8 cellular contexts compared by ENCODE assay signal in the genomic region with DNA sequence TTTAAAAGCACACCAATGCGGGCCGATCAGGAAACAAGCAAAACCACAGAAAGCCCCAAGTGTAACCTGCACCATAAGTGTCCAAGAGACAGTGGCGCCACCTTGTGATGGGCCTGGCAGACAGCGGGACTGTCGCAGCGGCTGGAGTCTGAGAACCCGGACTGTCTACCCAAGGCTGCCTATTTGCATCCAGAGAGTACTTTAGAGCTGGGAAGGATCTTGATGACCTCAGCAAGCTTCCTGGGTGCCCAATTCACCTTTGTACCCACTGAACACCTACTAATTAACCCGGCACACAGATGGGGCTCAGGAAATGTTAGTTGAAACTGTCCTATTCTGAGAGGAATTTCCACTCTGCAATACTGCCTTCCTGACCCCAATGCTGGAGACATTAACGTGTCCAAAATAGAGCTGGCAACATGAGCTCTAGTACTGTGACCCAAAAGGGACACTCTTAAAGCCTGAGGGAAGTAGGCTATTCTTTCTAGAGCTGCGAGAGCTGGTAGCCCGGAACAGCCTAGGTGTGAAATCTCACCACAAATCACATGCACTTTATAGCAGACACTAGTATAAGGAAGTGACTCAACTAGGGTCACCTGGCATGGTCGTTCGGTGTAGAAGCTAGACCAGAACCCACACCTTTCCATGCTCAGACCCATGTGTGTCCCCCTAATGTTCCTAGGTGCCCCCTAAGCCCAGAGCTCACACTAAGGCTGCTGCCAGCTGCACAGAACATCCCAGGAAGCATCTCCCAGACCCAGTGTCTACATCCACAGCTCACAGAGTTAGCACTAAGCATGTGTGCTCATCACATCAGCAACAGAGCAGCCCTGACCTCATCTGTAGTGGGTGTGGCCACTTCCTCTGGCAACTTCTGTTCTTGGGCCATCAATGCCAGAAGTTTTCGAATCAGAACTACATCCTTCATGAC. TPM values are rescaled to one million over a fixed set of nuclear protein-coding genes. Genes with fewer than 3 reads are reported as not detected.
DNase-seq lines count a peak whose midpoint lies in the region; ATAC-seq, FAIRE-seq and TF ChIP-seq lines count a peak whose summit lies in the region.

No MANE protein-coding gene starts in this region.

- no peak for FAIRE-seq in bronchial epithelial cell (lab: Jason Lieb, UNC)

- in situ Hi-C loops in ACHN (cut with HindIII; ENCODE audit: low pct_ligation_motif_present, low pct_unique_long_range_greater_than_20kb, low sequenced_read_pairs), result no loop called here

- ATAC-seq in GM18505 (IDR thresholded peaks at IDR 0.05; ENCODE audit: unreplicated experiment) (peak; percentile 69), HG02943 (IDR thresholded peaks at IDR 0.05; ENCODE audit: low read depth, unreplicated experiment) (peak; percentile 84)

- H3K27me3 ChIP-seq in bronchial epithelial cell (ENCODE audit: control insufficient read depth, insufficient read depth, low read length), result no peaks in the 10 kb centered on the region

- peak; percentile 41 for TF ChIP-seq POLR2A in GM18505 (IDR thresholded peaks at IDR 0.05; ENCODE audit: borderline replicate concordance, extremely low read depth, insufficient read depth, insufficient read length)

- DNase-seq in ACHN, result peak; percentile 70
- peak; percentile 54 for DNase-seq in NCI-H2107 treated with DMSO at 0.1 percent for 48 hours (lab: John Stamatoyannopoulos, UW; ENCODE audit: unreplicated experiment)
- DNase-seq in activated CD4-positive, CD25-positive, alpha-beta regulatory T cell (lab: John Stamatoyannopoulos, UW), result peak; percentile 48 to 73 (median 61)
- DNase-seq in bronchial epithelial cell (ENCODE audit: low read depth), result peak; percentile 50
- peak; percentile 1 for DNase-seq in kidney glomerular epithelial cell (lab: John Stamatoyannopoulos, UW)
- peak; percentile 72 to 73 for DNase-seq in stimulated activated CD4-positive, alpha-beta T cell treated with anti-CD3 and anti-CD28 coated beads, Interleukin-2, amount 100 ng/mL, for 48 hours

- peaks cover 19% of the 10 kb centered on the region for H3K36me3 ChIP-seq in bronchial epithelial cell (ENCODE audit: control insufficient read depth, insufficient read depth, low read length)

- no peak overlapping the region for H3K4me3 ChIP-seq in bronchial epithelial cell (ENCODE audit: low read depth, low read length)

- peak; percentile 91 for TF ChIP-seq CTCF in bronchial epithelial cell (IDR thresholded peaks at IDR 0.05; ENCODE audit: insufficient read depth, low read length, severe bottlenecking)

RNA-seq across cellular contexts. Expression of a gene that starts 25.4 kb away (rescaled TPM):
- 9.7 and 12.0 TPM in 2 replicates for total RNA-seq in bronchial epithelial cell

RNA-seq across cellular contexts. Expression of a gene that starts 25.8 kb away (rescaled TPM):
- 48.4 and 57.2 TPM in 2 replicates for total RNA-seq in bronchial epithelial cell

Comparison
In these comparisons a context has a peak if more than half of its experiments do, and no peak if none do; other contexts are left out.
1. DNase-seq: peak in every context shown above with its lines; median percentile 72 in stimulated activated CD4-positive, alpha-beta T cell treated with anti-CD3 and anti-CD28 coated beads, Interleukin-2, amount 100 ng/mL, for 48 hours; 70 in ACHN; 61 in activated CD4-positive, CD25-positive, alpha-beta regulatory T cell; 54 in NCI-H2107 treated with DMSO at 0.1 percent for 48 hours; 50 in bronchial epithelial cell; 1 in kidney glomerular epithelial cell.